1 cellular context compared by ENCODE assay signal in genomic region chr17:78344666-78345065, GRCh38.
TF ChIP-seq lines count a peak whose summit lies in the region.

No MANE protein-coding gene starts in this region.

TF ChIP-seq in HCT116, 20 proteins besides CTCF, POLR2A, EP300 and RAD21:
- TF ChIP-seq REST (IDR thresholded peaks at IDR 0.05; ENCODE audit: low read depth), result no peak
- TF ChIP-seq ZBTB33 (IDR thresholded peaks at IDR 0.05; ENCODE audit: extremely low read depth, insufficient replicate concordance, low read length), result no peak
- no peak for TF ChIP-seq SRF (IDR thresholded peaks at IDR 0.05; ENCODE audit: low read depth)
- TF ChIP-seq ATF3 (IDR thresholded peaks at IDR 0.05), result no peak
- no peak for TF ChIP-seq ZFX (IDR thresholded peaks at IDR 0.05)
- TF ChIP-seq SP1 (IDR thresholded peaks at IDR 0.05; ENCODE audit: low read depth), result no peak
- TF ChIP-seq YY1 (IDR thresholded peaks at IDR 0.05; ENCODE audit: extremely low read depth, insufficient replicate concordance, low read depth, low read length), result no peak
- no peak for TF ChIP-seq TCF7L2 (IDR thresholded peaks at IDR 0.05; ENCODE audit: borderline replicate concordance, extremely low read depth, insufficient read depth, insufficient read length)
- no peak for TF ChIP-seq MAX (IDR thresholded peaks at IDR 0.05)
- TF ChIP-seq FOSL1 (IDR thresholded peaks at IDR 0.05; ENCODE audit: low read depth), result no peak
- TF ChIP-seq ZNF274 (IDR thresholded peaks at IDR 0.05; ENCODE audit: low read depth, low read length), result no peak
- TF ChIP-seq EZH2phosphoT487 (IDR thresholded peaks at IDR 0.05; ENCODE audit: borderline replicate concordance), result no peak
